Comparison of ENCODE assay signal across 15 cellular contexts in the genomic region with DNA sequence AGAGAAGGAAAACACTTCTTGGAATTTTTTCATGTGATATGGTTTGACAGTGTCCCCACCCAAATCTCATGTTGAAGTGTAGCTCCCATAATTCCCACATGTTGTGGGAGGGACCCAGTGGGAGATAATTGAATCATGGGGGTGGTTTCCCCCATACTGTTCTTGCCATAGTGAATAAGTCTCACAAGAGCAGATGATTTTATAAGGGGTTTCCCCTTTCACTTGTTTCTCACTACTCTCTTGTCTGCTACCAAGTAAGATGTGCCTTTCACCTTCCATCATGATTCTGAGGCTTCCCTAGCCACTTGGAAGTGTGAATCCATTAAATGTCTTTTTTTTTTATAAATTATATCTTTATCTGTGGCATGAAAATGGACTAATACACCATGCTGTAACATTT.
DNase-seq lines count a peak whose midpoint lies in the region; ATAC-seq and TF ChIP-seq lines count a peak whose summit lies in the region.
"Had no signal": no experiment of that assay in that cellular context is flagged by ENCODE, and none has a peak within 500 bp of the region (broad histone marks: within the 10 kb centered on the region; RNA-seq: fewer than 3 reads in every experiment).

No MANE protein-coding gene starts in this region.

- no peaks in the 10 kb centered on the region for H3K9me3 ChIP-seq in RWPE2 (ENCODE audit: severe bottlenecking)
- H3K9me3 ChIP-seq: Caco-2 had no signal

- no peak overlapping the region for H3K27ac Mint-ChIP-seq in activated CD8-positive, alpha-beta T cell treated with anti-CD3 and anti-CD28 coated beads for 36 hours
- H3K27ac Mint-ChIP-seq in activated CD8-positive, alpha-beta T cell treated with anti-CD3 and anti-CD28 coated beads, Interleukin-2, amount 10 ng/mL, durations not matched to agents 7 days and 5 days = no peak overlapping the region
- no peak overlapping the region for H3K27ac Mint-ChIP-seq in effector memory CD8-positive, alpha-beta T cell
- H3K27ac Mint-ChIP-seq: CD8-positive, alpha-beta memory T cell had no signal

- CTCF ChIA-PET in activated CD8-positive, alpha-beta T cell treated with anti-CD3 and anti-CD28 coated beads for 36 hours (lab: Charles Lee) = no interaction called here
- CTCF ChIA-PET in activated CD8-positive, alpha-beta T cell treated with anti-CD3 and anti-CD28 coated beads, Interleukin-2, amount 10 ng/mL, durations not matched to agents 7 days and 5 days (lab: Charles Lee) = no interaction called here

- TF ChIP-seq CTCF in activated CD8-positive, alpha-beta T cell treated with anti-CD3 and anti-CD28 coated beads for 36 hours (IDR thresholded peaks at IDR 0.05) = no peak
- no peak for TF ChIP-seq CTCF in RWPE2 (IDR thresholded peaks at IDR 0.05; ENCODE audit: poor library complexity, severe bottlenecking)
- no peak for TF ChIP-seq CTCF in GM13977 (IDR thresholded peaks at IDR 0.05; ENCODE audit: extremely low read depth, insufficient read depth, missing control alignments)

- POLR2A ChIA-PET in activated CD8-positive, alpha-beta T cell treated with anti-CD3 and anti-CD28 coated beads for 36 hours (lab: Charles Lee) = no interaction called here
- POLR2A ChIA-PET in activated CD8-positive, alpha-beta T cell treated with anti-CD3 and anti-CD28 coated beads, Interleukin-2, amount 10 ng/mL, durations not matched to agents 7 days and 5 days (lab: Charles Lee) = no interaction called here

- H3K4me3 Mint-ChIP-seq in activated CD8-positive, alpha-beta T cell treated with anti-CD3 and anti-CD28 coated beads for 36 hours = no peak overlapping the region
- no peak overlapping the region for H3K4me3 Mint-ChIP-seq in activated CD8-positive, alpha-beta T cell treated with anti-CD3 and anti-CD28 coated beads, Interleukin-2, amount 10 ng/mL, durations not matched to agents 7 days and 5 days
- H3K4me3 Mint-ChIP-seq in effector memory CD8-positive, alpha-beta T cell = no peak overlapping the region
- H3K4me3 Mint-ChIP-seq: CD8-positive, alpha-beta memory T cell had no signal

- ATAC-seq in activated CD8-positive, alpha-beta T cell treated with anti-CD3 and anti-CD28 coated beads for 36 hours = peak; percentile 53
- no peak for ATAC-seq in activated CD8-positive, alpha-beta T cell treated with anti-CD3 and anti-CD28 coated beads, Interleukin-2, amount 10 ng/mL, durations not matched to agents 7 days and 5 days
- ATAC-seq in RWPE2 (ENCODE audit: low read depth) = no peak
- ATAC-seq in effector memory CD8-positive, alpha-beta T cell (replicated peaks) = peak; percentile 27
- ATAC-seq in HG02642 (IDR thresholded peaks at IDR 0.05; ENCODE audit: poor library complexity, unreplicated experiment) = no peak
- ATAC-seq: HCT116 had no signal

- no peaks in the 10 kb centered on the region for H3K36me3 ChIP-seq in RWPE2 (ENCODE audit: low read depth)
- H3K36me3 ChIP-seq: BLaER1 had no signal

- H3K4me1 Mint-ChIP-seq in activated CD8-positive, alpha-beta T cell treated with anti-CD3 and anti-CD28 coated beads for 36 hours (ENCODE audit: low read depth) = peaks cover 10% of the 10 kb centered on the region
- H3K4me1 Mint-ChIP-seq in activated CD8-positive, alpha-beta T cell treated with anti-CD3 and anti-CD28 coated beads, Interleukin-2, amount 10 ng/mL, durations not matched to agents 7 days and 5 days (ENCODE audit: low read depth) = peaks cover 13% of the 10 kb centered on the region
- H3K4me1 Mint-ChIP-seq in effector memory CD8-positive, alpha-beta T cell (ENCODE audit: low read depth in 2 of 2) = peaks cover 2 to 3% of the 10 kb centered on the region in 2 donors

- H3K9me3 Mint-ChIP-seq in activated CD8-positive, alpha-beta T cell treated with anti-CD3 and anti-CD28 coated beads for 36 hours = peaks cover 12% of the 10 kb centered on the region
- no peaks in the 10 kb centered on the region for H3K9me3 Mint-ChIP-seq in activated CD8-positive, alpha-beta T cell treated with anti-CD3 and anti-CD28 coated beads, Interleukin-2, amount 10 ng/mL, durations not matched to agents 7 days and 5 days (ENCODE audit: insufficient read depth)
- peaks cover 3 to 13% of the 10 kb centered on the region in 2 donors for H3K9me3 Mint-ChIP-seq in effector memory CD8-positive, alpha-beta T cell

- H3K4me1 ChIP-seq in RWPE2 (ENCODE audit: insufficient read depth, poor library complexity, severe bottlenecking) = peaks cover 15% of the 10 kb centered on the region
- H3K4me1 ChIP-seq: Caco-2 had no signal

- H3K36me3 Mint-ChIP-seq in activated CD8-positive, alpha-beta T cell treated with anti-CD3 and anti-CD28 coated beads for 36 hours (ENCODE audit: low read depth) = no peaks in the 10 kb centered on the region
- H3K36me3 Mint-ChIP-seq in activated CD8-positive, alpha-beta T cell treated with anti-CD3 and anti-CD28 coated beads, Interleukin-2, amount 10 ng/mL, durations not matched to agents 7 days and 5 days (ENCODE audit: low read depth) = peaks cover 2% of the 10 kb centered on the region
- no peaks in the 10 kb centered on the region for H3K36me3 Mint-ChIP-seq in effector memory CD8-positive, alpha-beta T cell (ENCODE audit: insufficient read depth)

- no peak overlapping the region for H3K4me3 ChIP-seq in RWPE2 (ENCODE audit: severe bottlenecking)
- H3K4me3 ChIP-seq: BLaER1 had no signal

- H3K27ac ChIP-seq in RWPE2 (ENCODE audit: poor library complexity, severe bottlenecking) = peak overlapping the region; percentile 57
- H3K27ac ChIP-seq: BLaER1 had no signal

- intact Hi-C loops in activated CD8-positive, alpha-beta T cell treated with anti-CD3 and anti-CD28 coated beads for 36 hours (cut with micrococcal nuclease) = no loop called here

- DNase-seq in activated CD8-positive, alpha-beta T cell treated with anti-CD3 and anti-CD28 coated beads for 36 hours = no peak
- no peak for DNase-seq in activated CD8-positive, alpha-beta T cell treated with anti-CD3 and anti-CD28 coated beads, Interleukin-2, amount 10 ng/mL, durations not matched to agents 7 days and 5 days
- DNase-seq in RWPE2 (ENCODE audit: low spot score) (no peak), GM13977 (ENCODE audit: low spot score) (no peak), NCI-H524 treated with DMSO at 0.1 percent for 48 hours (lab: John Stamatoyannopoulos, UW) (no peak)
- no peak for DNase-seq in effector memory CD8-positive, alpha-beta T cell
- DNase-seq: 8988T; AML-193; Caco-2; CD8-positive, alpha-beta memory T cell; DND-41; GDM1 had no signal

- in situ Hi-C loops in GM13977 (cut with MboI; ENCODE audit: low pct_unique_long_range_greater_than_20kb, low sequenced_read_pairs, unreplicated experiment) = no loop called here

- no peaks in the 10 kb centered on the region for H3K27me3 ChIP-seq in RWPE2 (ENCODE audit: insufficient read depth, poor library complexity, severe bottlenecking)
- H3K27me3 ChIP-seq: BLaER1 had no signal

- H3K27me3 Mint-ChIP-seq in activated CD8-positive, alpha-beta T cell treated with anti-CD3 and anti-CD28 coated beads for 36 hours = peaks cover 36% of the 10 kb centered on the region
- H3K27me3 Mint-ChIP-seq in activated CD8-positive, alpha-beta T cell treated with anti-CD3 and anti-CD28 coated beads, Interleukin-2, amount 10 ng/mL, durations not matched to agents 7 days and 5 days (ENCODE audit: low read depth) = peaks cover 33% of the 10 kb centered on the region
- peaks cover 74 to 84% of the 10 kb centered on the region in 2 donors for H3K27me3 Mint-ChIP-seq in effector memory CD8-positive, alpha-beta T cell

Comparison
In these comparisons a context has a peak if more than half of its experiments do, and no peak if none do; other contexts are left out.
1. ATAC-seq: peak in activated CD8-positive, alpha-beta T cell treated with anti-CD3 and anti-CD28 coated beads for 36 hours (single experiment) and effector memory CD8-positive, alpha-beta T cell (single experiment); none in activated CD8-positive, alpha-beta T cell treated with anti-CD3 and anti-CD28 coated beads, Interleukin-2, amount 10 ng/mL, durations not matched to agents 7 days and 5 days (single experiment), RWPE2 (single experiment) and HG02642 (single experiment).